In the genomic region with DNA sequence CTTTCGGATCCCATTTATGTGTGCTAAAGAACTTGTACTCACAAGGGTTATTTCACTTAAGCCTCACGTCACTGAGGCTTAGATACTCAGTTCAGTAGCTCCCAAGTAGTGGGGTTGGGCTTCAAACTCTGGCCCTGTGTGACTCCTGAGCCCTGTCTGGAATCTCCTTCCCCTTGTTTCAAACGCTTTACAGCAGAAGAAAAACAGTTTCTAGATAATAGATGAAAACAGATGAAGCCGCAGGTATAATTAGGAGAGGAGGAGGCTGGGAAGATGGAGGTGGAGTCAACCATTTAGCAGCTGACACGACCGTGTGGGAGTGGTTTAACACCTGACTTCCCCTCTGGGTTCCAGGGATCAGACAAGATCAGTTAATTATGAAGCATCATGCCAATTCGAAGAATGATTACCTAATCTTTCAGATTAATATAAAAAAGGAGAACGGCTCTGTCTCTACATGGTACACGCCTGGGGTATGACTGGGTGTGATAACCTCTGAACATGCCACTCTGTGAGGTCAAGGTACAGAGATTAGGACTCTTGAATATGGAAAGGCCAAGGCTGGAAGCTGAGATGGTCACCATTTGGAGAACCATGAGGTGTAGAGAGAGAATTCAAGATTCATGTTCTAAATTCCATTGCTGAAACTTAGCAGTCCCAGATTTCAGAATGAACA, we compare ENCODE assay signal across 1 cellular context.
TF ChIP-seq lines count a peak whose summit lies in the region.

No MANE protein-coding gene starts in this region.

TF ChIP-seq in A549, 52 proteins besides CTCF, POLR2A, EP300 and RAD21 (continued from another document):
- TF ChIP-seq TP53 (CRISPR knock-in tag; IDR thresholded peaks at IDR 0.05), result no peak
- TF ChIP-seq, protein P1, sequence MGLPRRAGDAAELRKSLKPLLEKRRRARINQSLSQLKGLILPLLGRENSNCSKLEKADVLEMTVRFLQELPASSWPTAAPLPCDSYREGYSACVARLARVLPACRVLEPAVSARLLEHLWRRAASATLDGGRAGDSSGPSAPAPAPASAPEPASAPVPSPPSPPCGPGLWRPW (IDR thresholded peaks at IDR 0.05), result no peak
- no peak for TF ChIP-seq FOXS1 (CRISPR knock-in tag; IDR thresholded peaks at IDR 0.05)
- TF ChIP-seq EHF (CRISPR knock-in tag; IDR thresholded peaks at IDR 0.05), result no peak
- TF ChIP-seq, protein P2, sequence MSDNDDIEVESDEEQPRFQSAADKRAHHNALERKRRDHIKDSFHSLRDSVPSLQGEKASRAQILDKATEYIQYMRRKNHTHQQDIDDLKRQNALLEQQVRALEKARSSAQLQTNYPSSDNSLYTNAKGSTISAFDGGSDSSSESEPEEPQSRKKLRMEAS (IDR thresholded peaks at IDR 0.05), result 0 out of 2 replicates have a peak, but pooled peaks have one; percentile 18
- no peak for TF ChIP-seq CEBPB (IDR thresholded peaks at IDR 0.05)
- TF ChIP-seq HEYL (CRISPR knock-in tag; IDR thresholded peaks at IDR 0.05), result no peak
- TF ChIP-seq ZC3H11A (IDR thresholded peaks at IDR 0.05), result no peak; the same call in 1 of the 2 replicates
- no peak for TF ChIP-seq RFX5 (IDR thresholded peaks at IDR 0.05)
- TF ChIP-seq HDAC2 (IDR thresholded peaks at IDR 0.05), result no peak
- peak; percentile 12 to 31; a peak in 2 of 5 replicates for TF ChIP-seq JUN (IDR thresholded peaks at IDR 0.05)
- TF ChIP-seq JUNB (IDR thresholded peaks at IDR 0.05), result no peak
- peak; percentile 93; the same call in 1 of the 2 replicates for TF ChIP-seq POLR2AphosphoS2 (conservative IDR thresholded peaks at IDR 0.05; ENCODE audit: low read length)
- no peak for TF ChIP-seq HOXB13 (CRISPR knock-in tag; IDR thresholded peaks at IDR 0.05; ENCODE audit: low read depth)
- TF ChIP-seq FOSB (CRISPR knock-in tag; IDR thresholded peaks at IDR 0.05), result peak; percentile 78; the same call in 1 of the 2 replicates
- TF ChIP-seq, protein P3, sequence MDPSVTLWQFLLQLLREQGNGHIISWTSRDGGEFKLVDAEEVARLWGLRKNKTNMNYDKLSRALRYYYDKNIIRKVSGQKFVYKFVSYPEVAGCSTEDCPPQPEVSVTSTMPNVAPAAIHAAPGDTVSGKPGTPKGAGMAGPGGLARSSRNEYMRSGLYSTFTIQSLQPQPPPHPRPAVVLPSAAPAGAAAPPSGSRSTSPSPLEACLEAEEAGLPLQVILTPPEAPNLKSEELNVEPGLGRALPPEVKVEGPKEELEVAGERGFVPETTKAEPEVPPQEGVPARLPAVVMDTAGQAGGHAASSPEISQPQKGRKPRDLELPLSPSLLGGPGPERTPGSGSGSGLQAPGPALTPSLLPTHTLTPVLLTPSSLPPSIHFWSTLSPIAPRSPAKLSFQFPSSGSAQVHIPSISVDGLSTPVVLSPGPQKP (IDR thresholded peaks at IDR 0.05; ENCODE audit: low read depth, low read length), result no peak
- no peak for TF ChIP-seq ZFP36 (IDR thresholded peaks at IDR 0.05; ENCODE audit: borderline replicate concordance, partially characterized antibody)
- no peak for TF ChIP-seq CHD2 (IDR thresholded peaks at IDR 0.05; ENCODE audit: low read length, partially characterized antibody)
